8 cellular contexts compared by ENCODE assay signal in the genomic region with DNA sequence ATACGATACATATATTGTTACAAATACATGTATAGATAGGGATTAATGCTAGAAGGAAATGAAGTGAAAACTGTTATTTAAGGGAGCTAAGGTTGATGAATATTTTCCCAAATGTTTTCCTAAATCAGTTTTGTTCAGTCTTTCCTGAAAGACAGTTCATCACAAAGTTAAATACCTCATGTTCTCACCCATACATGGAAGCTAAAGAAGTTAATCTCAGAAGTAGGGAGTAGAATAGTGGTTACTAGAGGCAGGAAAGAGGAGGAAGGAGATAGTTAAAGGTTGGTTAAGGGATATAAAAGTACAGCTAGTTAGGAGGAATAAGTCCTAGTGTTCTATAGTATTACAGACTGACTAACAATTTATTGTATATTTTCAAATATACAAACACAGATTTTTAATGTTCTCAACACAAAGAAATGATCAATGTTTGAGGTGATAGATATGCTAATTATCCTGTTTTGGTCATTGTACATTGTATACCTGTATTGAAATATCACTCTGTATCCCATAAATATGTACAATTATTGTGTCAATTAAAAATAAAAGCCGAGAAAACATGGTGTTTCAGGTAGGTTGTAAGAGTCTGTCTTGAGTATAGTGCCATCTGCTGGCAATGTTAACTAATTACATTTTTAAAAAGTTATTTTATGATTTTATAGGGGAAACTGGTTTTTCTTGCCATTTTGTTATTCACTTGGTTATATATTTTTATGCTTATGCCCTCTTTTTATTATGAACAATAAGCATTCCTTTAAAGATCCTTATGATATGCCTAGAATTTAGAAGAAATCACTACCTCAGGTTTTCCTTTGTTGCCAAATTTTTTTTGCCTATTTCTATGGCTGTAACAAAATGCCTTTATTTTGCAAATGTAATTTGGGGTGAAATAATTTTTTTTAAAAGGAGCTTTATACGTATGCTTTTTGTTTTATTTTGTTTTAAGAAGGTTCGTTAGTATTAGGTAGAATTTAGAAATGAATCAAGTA. TPM values are rescaled to one million over a fixed set of nuclear protein-coding genes. Genes with fewer than 3 reads are reported as not detected.
A peak's percentile ranks its signal among the peaks of the same experiment; 100 is the strongest.
DNase-seq lines count a peak whose midpoint lies in the region; ATAC-seq, FAIRE-seq and TF ChIP-seq lines count a peak whose summit lies in the region.

No MANE protein-coding gene starts in this region.

- H3K4me1 ChIP-seq in BE2C (no peaks in the 10 kb centered on the region), lower lobe of right lung (no peaks in the 10 kb centered on the region)

- DNase-seq in BE2C (no peak), GM19240 (ENCODE audit: insufficient read length, low spot score) (peak; percentile 2), NCI-H2196 treated with DMSO at 0.1 percent for 48 hours (lab: John Stamatoyannopoulos, UW; ENCODE audit: unreplicated experiment) (peak; percentile 18), bronchial epithelial cell (ENCODE audit: low read depth) (peak; percentile 39), lower lobe of right lung (no peak)
- DNase-seq in stimulated activated CD8-positive, alpha-beta memory T cell treated with anti-CD3 and anti-CD28 coated beads, Interleukin-4, amount 100 ng/mL, for 48 hours: no peak

- no peak overlapping the region for H3K27ac ChIP-seq in lower lobe of right lung

- H3K27me3 ChIP-seq in BE2C: no peaks in the 10 kb centered on the region
- H3K27me3 ChIP-seq in bronchial epithelial cell (ENCODE audit: control insufficient read depth, insufficient read depth, low read length): no peaks in the 10 kb centered on the region
- no peaks in the 10 kb centered on the region for H3K27me3 ChIP-seq in lower lobe of right lung (ENCODE audit: low read depth)

- TF ChIP-seq CTCF in BE2C (IDR thresholded peaks at IDR 0.05; ENCODE audit: low read depth, low read length) (peak; percentile 56), bronchial epithelial cell (IDR thresholded peaks at IDR 0.05; ENCODE audit: insufficient read depth, low read length, severe bottlenecking) (no peak), lower lobe of right lung (IDR thresholded peaks at IDR 0.05) (peak; percentile 62)

- ATAC-seq in lower lobe of right lung (peak; percentile 54 to 60), HG03108 (IDR thresholded peaks at IDR 0.05; ENCODE audit: unreplicated experiment) (no peak), GM19397 (IDR thresholded peaks at IDR 0.05; ENCODE audit: unreplicated experiment) (no peak)

- H3K4me3 ChIP-seq in BE2C (ENCODE audit: low read depth, low read length) (no peak overlapping the region), bronchial epithelial cell (ENCODE audit: low read depth, low read length) (no peak overlapping the region), lower lobe of right lung (no peak overlapping the region)

- intact Hi-C loops in lower lobe of right lung (cut with DNase I): loop anchor here (5.0 kb wide), 1 partner anchor 169 kb away; no protein-coding TSS in a partner anchor

- FAIRE-seq in bronchial epithelial cell (lab: Jason Lieb, UNC): no peak

- H3K9me3 ChIP-seq in BE2C (no peaks in the 10 kb centered on the region), lower lobe of right lung (no peaks in the 10 kb centered on the region)

- H3K36me3 ChIP-seq in BE2C: no peaks in the 10 kb centered on the region
- H3K36me3 ChIP-seq in bronchial epithelial cell (ENCODE audit: control insufficient read depth, insufficient read depth, low read length): no peaks in the 10 kb centered on the region
- H3K36me3 ChIP-seq in lower lobe of right lung: no peaks in the 10 kb centered on the region

RNA-seq across cellular contexts. Expression of gene ZDHHC17, which starts 26.9 kb away (rescaled TPM):
- polyA plus RNA-seq in BE2C (2012; ENCODE audit: insufficient read depth, insufficient read length, low read depth): 25.5 TPM
- total RNA-seq in bronchial epithelial cell (26.1 and 30.7 TPM in 2 replicates), lower lobe of right lung (27.9 TPM)

Comparison
In these comparisons a context has a peak if more than half of its experiments do, and no peak if none do; other contexts are left out.
1. DNase-seq: peak in GM19240 (single experiment), NCI-H2196 treated with DMSO at 0.1 percent for 48 hours (single experiment) and bronchial epithelial cell (single experiment); none in BE2C (single experiment), lower lobe of right lung (single experiment) and stimulated activated CD8-positive, alpha-beta memory T cell treated with anti-CD3 and anti-CD28 coated beads, Interleukin-4, amount 100 ng/mL, for 48 hours (single experiment).
2. ATAC-seq: peak in lower lobe of right lung (2 of 2); none in HG03108 (single experiment) and GM19397 (single experiment).